ENCODE assay signal across 10 cellular contexts in genomic region chr22:18905540-18906409, GRCh38. TPM values are rescaled to one million over a fixed set of nuclear protein-coding genes. Genes with fewer than 3 reads are reported as not detected.
DNase-seq lines count a peak whose midpoint lies in the region; ATAC-seq and TF ChIP-seq lines count a peak whose summit lies in the region.
"Had no signal": no experiment of that assay in that cellular context is flagged by ENCODE, and none has a peak within 500 bp of the region (broad histone marks: within the 10 kb centered on the region; RNA-seq: fewer than 3 reads in every experiment).

DGCR6 (plus strand) TSS chr22:18906320; CDS start chr22:18906375, 55 bp downstream.

- TF ChIP-seq CTCF in RWPE2 (IDR thresholded peaks at IDR 0.05; ENCODE audit: poor library complexity, severe bottlenecking) = no peak

- ATAC-seq in GM19035 (IDR thresholded peaks at IDR 0.05; ENCODE audit: unreplicated experiment) (peak; percentile 85), HG02623 (IDR thresholded peaks at IDR 0.05; ENCODE audit: unreplicated experiment) (peak; percentile 90), RWPE2 (ENCODE audit: low read depth) (peak; percentile 85), HG02884 (IDR thresholded peaks at IDR 0.05; ENCODE audit: unreplicated experiment) (no peak), GM21526 (IDR thresholded peaks at IDR 0.05; ENCODE audit: low FRiP score, unreplicated experiment) (no peak)

- H3K27ac ChIP-seq in RWPE2 (ENCODE audit: poor library complexity, severe bottlenecking) = no peak within 1 kb of the TSS
- H3K27ac ChIP-seq: uterus had no signal

- H3K36me3 ChIP-seq in RWPE2 (ENCODE audit: low read depth) = no peaks in the 10 kb centered on the region
- H3K36me3 ChIP-seq: uterus had no signal

- H3K4me1 ChIP-seq in RWPE2 (ENCODE audit: insufficient read depth, poor library complexity, severe bottlenecking) = no peaks in the 10 kb centered on the region
- H3K4me1 ChIP-seq: uterus had no signal

- H3K27me3 ChIP-seq in RWPE2 (ENCODE audit: insufficient read depth, poor library complexity, severe bottlenecking) = no peaks in the 10 kb centered on the region
- H3K27me3 ChIP-seq: uterus had no signal

- no peaks in the 10 kb centered on the region for H3K9me3 ChIP-seq in RWPE2 (ENCODE audit: severe bottlenecking)
- H3K9me3 ChIP-seq: uterus had no signal

- no peak within 1 kb of the TSS for H3K4me3 ChIP-seq in RWPE2 (ENCODE audit: severe bottlenecking)
- H3K4me3 ChIP-seq: uterus had no signal

- DNase-seq in RWPE2 (ENCODE audit: low spot score) = no peak
- no peak for DNase-seq in occipital lobe (lab: John Stamatoyannopoulos, UW)
- DNase-seq in stimulated activated CD4-positive, alpha-beta T cell treated with anti-CD3 and anti-CD28 coated beads, Interleukin-15, amount 100 ng/mL, for 24 hours = no peak
- DNase-seq in retina = no peak
- DNase-seq: effector CD4-positive, alpha-beta T cell; uterus had no signal

RNA-seq across cellular contexts. Expression of gene DGCR6, which starts in this region (rescaled TPM):
- 12.3 TPM for total RNA-seq in occipital lobe

Comparison
In these comparisons a context has a peak if more than half of its experiments do, and no peak if none do; other contexts are left out.
1. ATAC-seq: peak in GM19035 (single experiment), HG02623 (single experiment) and RWPE2 (single experiment); none in HG02884 (single experiment) and GM21526 (single experiment).